8 cellular contexts compared by ENCODE assay signal in the genomic region with DNA sequence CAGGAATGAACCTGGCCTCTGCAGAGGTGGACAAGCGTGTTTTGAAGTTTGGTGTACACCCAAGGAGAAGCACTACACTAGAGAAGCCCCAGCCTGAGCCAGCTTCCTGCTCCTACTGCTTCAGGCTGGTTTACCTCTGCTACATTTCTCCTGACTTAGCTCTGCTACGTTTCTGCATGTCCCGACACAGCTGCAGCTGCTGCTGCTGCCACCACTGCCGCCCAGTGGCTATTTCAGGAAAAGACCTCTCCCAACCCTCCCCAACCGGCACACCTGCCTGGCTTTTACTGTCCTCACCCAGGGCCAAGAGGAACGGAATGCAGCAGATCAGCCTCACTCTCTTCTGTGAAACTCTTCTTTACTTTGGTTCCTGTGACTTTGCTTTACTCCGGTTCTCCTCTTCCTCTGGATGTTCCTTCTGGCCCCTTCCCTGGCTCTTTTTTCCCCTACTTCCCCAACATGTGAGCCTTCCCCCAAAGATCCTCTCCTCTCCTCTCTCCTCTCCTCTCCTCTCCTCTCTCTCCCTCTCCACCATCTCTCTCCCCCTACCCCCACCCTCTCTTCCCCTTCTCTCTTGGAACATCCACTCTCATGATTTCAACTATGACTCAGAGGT. TPM values are rescaled to one million over a fixed set of nuclear protein-coding genes. Genes with fewer than 3 reads are reported as not detected.
DNase-seq lines count a peak whose midpoint lies in the region; ATAC-seq and TF ChIP-seq lines count a peak whose summit lies in the region.

No MANE protein-coding gene starts in this region.

- no peaks in the 10 kb centered on the region for H3K79me2 ChIP-seq in Karpas-422 (ENCODE audit: low read length)

- H3K36me3 Mint-ChIP-seq in natural killer cell: no peaks in the 10 kb centered on the region

- no peak overlapping the region for H3K4me2 ChIP-seq in Karpas-422 (ENCODE audit: low read depth, low read length, poor library complexity, severe bottlenecking)

- ATAC-seq in GM18511 (IDR thresholded peaks at IDR 0.05; ENCODE audit: unreplicated experiment) (peak; percentile 77), HG03139 (IDR thresholded peaks at IDR 0.05; ENCODE audit: unreplicated experiment) (no peak), natural killer cell (no peak)

- H3K27ac ChIP-seq in Karpas-422 (ENCODE audit: low read length) (no peak overlapping the region), colonic mucosa (no peak overlapping the region)

- H3K27me3 ChIP-seq in Karpas-422 (ENCODE audit: low read length): no peaks in the 10 kb centered on the region
- H3K27me3 ChIP-seq in colonic mucosa: no peaks in the 10 kb centered on the region

- no peak overlapping the region for H3K27ac Mint-ChIP-seq in natural killer cell

- peaks cover 0 to 9% of the 10 kb centered on the region in 2 donors for H3K27me3 Mint-ChIP-seq in natural killer cell (ENCODE audit: low read depth in 2 of 2)

- H3K36me3 ChIP-seq in Karpas-422 (ENCODE audit: insufficient read depth, low read length) (no peaks in the 10 kb centered on the region), colonic mucosa (no peaks in the 10 kb centered on the region)

- intact Hi-C loops in colonic mucosa (cut with DNase I) (loop anchor here (5.0 kb wide), 1 partner anchor 66 kb away; no protein-coding TSS in a partner anchor), natural killer cell (cut with micrococcal nuclease) (no loop called here)

- H3K9me3 Mint-ChIP-seq in natural killer cell: no peaks in the 10 kb centered on the region

- H3K9me2 ChIP-seq in Karpas-422 (replicated peaks; ENCODE audit: insufficient read depth, low read length): no peaks in the 10 kb centered on the region

- H3K9me3 ChIP-seq in Karpas-422 (ENCODE audit: low read length) (no peaks in the 10 kb centered on the region), colonic mucosa (no peaks in the 10 kb centered on the region)

- peaks cover 0 to 2% of the 10 kb centered on the region in 2 donors for H3K4me1 Mint-ChIP-seq in natural killer cell

- H3K4me3 Mint-ChIP-seq in natural killer cell: no peak overlapping the region

- H3K4me1 ChIP-seq in Karpas-422 (ENCODE audit: low read length) (no peaks in the 10 kb centered on the region), colonic mucosa (no peaks in the 10 kb centered on the region)

- H3K4me3 ChIP-seq in Karpas-422 (ENCODE audit: low read length) (no peak overlapping the region), colonic mucosa (no peak overlapping the region)

- H3K9ac ChIP-seq in Karpas-422 (ENCODE audit: low read length) (no peak overlapping the region), colonic mucosa (ENCODE audit: low read depth in 2 of 2, low read length in 2 of 2) (no peak overlapping the region)

- no peaks in the 10 kb centered on the region for H4K20me1 ChIP-seq in Karpas-422 (ENCODE audit: insufficient read depth, low read depth, low read length)

- DNase-seq in AG09319 (ENCODE audit: extremely low read depth, low read depth) (no peak), Karpas-422 (peak; percentile 80), SHP77 treated with DMSO at 0.1 percent for 48 hours (lab: John Stamatoyannopoulos, UW) (peak; percentile 27), colonic mucosa (peak; percentile 56), midbrain (lab: John Stamatoyannopoulos, UW) (peak; percentile 1), natural killer cell (no peak)

- no peak overlapping the region for H2AFZ ChIP-seq in Karpas-422 (ENCODE audit: low read length)

- TF ChIP-seq CTCF in AG09319 (IDR thresholded peaks at IDR 0.05; ENCODE audit: low read depth, low read length): peak; percentile 47
- TF ChIP-seq CTCF in colonic mucosa (IDR thresholded peaks at IDR 0.05): peak; percentile 35
- no peak for TF ChIP-seq CTCF in natural killer cell (IDR thresholded peaks at IDR 0.05)

RNA-seq across cellular contexts. Expression of gene P2RY4, which starts 3.1 kb away (rescaled TPM):
- not detected in 2 replicates for total RNA-seq in Karpas-422 (2014; rRNA removed; shearing (Covaris generic); ENCODE audit: low replicate concordance)
- total RNA-seq in colonic mucosa (under 1 TPM; 0.20 to 0.35 TPM), natural killer cell (under 1 TPM; 0.53 to 0.64 (median 0.61) TPM)

RNA-seq across cellular contexts. Expression of gene ARR3, which starts 5.1 kb away (rescaled TPM):
- total RNA-seq in Karpas-422 (2014; rRNA removed; shearing (Covaris generic); ENCODE audit: low replicate concordance): not detected in 2 replicates
- total RNA-seq in colonic mucosa (not detected), natural killer cell (not detected)

RNA-seq across cellular contexts. Expression of gene RAB41, which starts 18.9 kb away (rescaled TPM):
- not detected in 2 replicates for total RNA-seq in Karpas-422 (2014; rRNA removed; shearing (Covaris generic); ENCODE audit: low replicate concordance)
- total RNA-seq in colonic mucosa: not detected
- not detected for total RNA-seq in natural killer cell

RNA-seq across cellular contexts. Expression of gene PDZD11, which starts 26.7 kb away (rescaled TPM):
- 51.5 and 54.5 TPM in 2 replicates for total RNA-seq in Karpas-422 (2014; rRNA removed; shearing (Covaris generic); ENCODE audit: low replicate concordance)
- total RNA-seq in colonic mucosa: 10 to 100 TPM; 49.2 to 50.9 TPM
- 10 to 100 TPM; 16.7 to 22.3 (median 17.0) TPM for total RNA-seq in natural killer cell

RNA-seq across cellular contexts. Expression of gene KIF4A, which starts 26.8 kb away (rescaled TPM):
- total RNA-seq in Karpas-422 (2014; rRNA removed; shearing (Covaris generic); ENCODE audit: low replicate concordance): 12.6 and 15.0 TPM in 2 replicates
- 10 to 100 TPM in 1 of 2 donors, 1 to 10 TPM in 1; 8.7 to 33.7 TPM for total RNA-seq in colonic mucosa
- total RNA-seq in natural killer cell: 1 to 10 TPM in 1 of 3 donors, under 1 TPM in 2; 0.53 to 1.3 (median 0.79) TPM

Comparison
In these comparisons a context has a peak if more than half of its experiments do, and no peak if none do; other contexts are left out.
1. DNase-seq: peak in Karpas-422 (single experiment), SHP77 treated with DMSO at 0.1 percent for 48 hours (single experiment), colonic mucosa (single experiment) and midbrain (single experiment); none in AG09319 (single experiment) and natural killer cell (single experiment).